Comparison of ENCODE assay signal across 2 cellular contexts in genomic region chr20:18436847-18437246, GRCh38.
TF ChIP-seq lines count a peak whose summit lies in the region.

No MANE protein-coding gene starts in this region.

TF ChIP-seq in GM23338, 12 proteins besides CTCF, POLR2A, EP300 and RAD21:
- TF ChIP-seq JUNB (IDR thresholded peaks at IDR 0.05; ENCODE audit: unreplicated experiment) (no peak), POLR2AphosphoS5 (IDR thresholded peaks at IDR 0.05; ENCODE audit: low read depth) (no peak), EZH2phosphoT487 (IDR thresholded peaks at IDR 0.05; ENCODE audit: unreplicated experiment) (no peak), EZH2 (IDR thresholded peaks at IDR 0.05; ENCODE audit: low read depth, unreplicated experiment) (no peak), NANOG (IDR thresholded peaks at IDR 0.05; ENCODE audit: borderline replicate concordance) (no peak), ETS1 (IDR thresholded peaks at IDR 0.05) (no peak)

TF ChIP-seq in K562, 482 proteins besides CTCF, POLR2A, EP300 and RAD21:
- TF ChIP-seq ZBTB17 (CRISPR knock-in tag; IDR thresholded peaks at IDR 0.05) (no peak), ZNF830 (CRISPR knock-in tag; IDR thresholded peaks at IDR 0.05) (no peak), EP400 (IDR thresholded peaks at IDR 0.05) (no peak)
- TF ChIP-seq, protein P1, sequence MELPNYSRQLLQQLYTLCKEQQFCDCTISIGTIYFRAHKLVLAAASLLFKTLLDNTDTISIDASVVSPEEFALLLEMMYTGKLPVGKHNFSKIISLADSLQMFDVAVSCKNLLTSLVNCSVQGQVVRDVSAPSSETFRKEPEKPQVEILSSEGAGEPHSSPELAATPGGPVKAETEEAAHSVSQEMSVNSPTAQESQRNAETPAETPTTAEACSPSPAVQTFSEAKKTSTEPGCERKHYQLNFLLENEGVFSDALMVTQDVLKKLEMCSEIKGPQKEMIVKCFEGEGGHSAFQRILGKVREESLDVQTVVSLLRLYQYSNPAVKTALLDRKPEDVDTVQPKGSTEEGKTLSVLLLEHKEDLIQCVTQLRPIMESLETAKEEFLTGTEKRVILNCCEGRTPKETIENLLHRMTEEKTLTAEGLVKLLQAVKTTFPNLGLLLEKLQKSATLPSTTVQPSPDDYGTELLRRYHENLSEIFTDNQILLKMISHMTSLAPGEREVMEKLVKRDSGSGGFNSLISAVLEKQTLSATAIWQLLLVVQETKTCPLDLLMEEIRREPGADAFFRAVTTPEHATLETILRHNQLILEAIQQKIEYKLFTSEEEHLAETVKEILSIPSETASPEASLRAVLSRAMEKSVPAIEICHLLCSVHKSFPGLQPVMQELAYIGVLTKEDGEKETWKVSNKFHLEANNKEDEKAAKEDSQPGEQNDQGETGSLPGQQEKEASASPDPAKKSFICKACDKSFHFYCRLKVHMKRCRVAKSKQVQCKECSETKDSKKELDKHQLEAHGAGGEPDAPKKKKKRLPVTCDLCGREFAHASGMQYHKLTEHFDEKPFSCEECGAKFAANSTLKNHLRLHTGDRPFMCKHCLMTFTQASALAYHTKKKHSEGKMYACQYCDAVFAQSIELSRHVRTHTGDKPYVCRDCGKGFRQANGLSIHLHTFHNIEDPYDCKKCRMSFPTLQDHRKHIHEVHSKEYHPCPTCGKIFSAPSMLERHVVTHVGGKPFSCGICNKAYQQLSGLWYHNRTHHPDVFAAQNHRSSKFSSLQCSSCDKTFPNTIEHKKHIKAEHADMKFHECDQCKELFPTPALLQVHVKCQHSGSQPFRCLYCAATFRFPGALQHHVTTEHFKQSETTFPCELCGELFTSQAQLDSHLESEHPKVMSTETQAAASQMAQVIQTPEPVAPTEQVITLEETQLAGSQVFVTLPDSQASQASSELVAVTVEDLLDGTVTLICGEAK (IDR thresholded peaks at IDR 0.05) = no peak
- TF ChIP-seq, protein P1 (CRISPR knock-in tag; IDR thresholded peaks at IDR 0.05) = no peak
